ENCODE assay signal across 10 cellular contexts in the genomic region with DNA sequence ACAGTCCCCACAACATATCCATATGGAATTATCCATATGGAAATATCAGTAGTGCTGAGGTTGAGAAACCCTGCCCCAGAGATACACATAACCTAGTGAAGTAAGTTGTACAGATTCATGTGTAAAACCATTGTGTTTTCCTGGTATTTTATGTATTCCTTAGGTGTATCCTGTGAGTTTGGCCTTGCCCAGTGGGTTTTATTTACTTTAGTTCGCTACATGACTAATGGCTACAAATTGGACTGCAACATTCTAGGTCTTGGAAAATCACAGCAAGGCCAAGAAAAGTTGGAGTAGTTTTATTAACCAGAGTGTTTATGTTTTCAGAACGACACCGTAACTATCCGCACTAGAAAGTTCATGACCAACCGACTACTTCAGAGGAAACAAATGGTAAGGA. TPM values are rescaled to one million over a fixed set of nuclear protein-coding genes. Genes with fewer than 3 reads are reported as not detected.
DNase-seq lines count a peak whose midpoint lies in the region; ATAC-seq and TF ChIP-seq lines count a peak whose summit lies in the region.
"Had no signal": no experiment of that assay in that cellular context is flagged by ENCODE, and none has a peak within 500 bp of the region (broad histone marks: within the 10 kb centered on the region; RNA-seq: fewer than 3 reads in every experiment).

No MANE protein-coding gene starts in this region.

- peak overlapping the region; percentile 94 for H3K27ac Mint-ChIP-seq in CD8-positive, alpha-beta T cell
- H3K27ac Mint-ChIP-seq in neural progenitor cell: no peak overlapping the region

- H3K27ac ChIP-seq in CD8-positive, alpha-beta T cell (ENCODE audit: low read depth, low read length): peak overlapping the region; percentile 55
- H3K27ac ChIP-seq in effector memory CD4-positive, alpha-beta T cell (ENCODE audit: insufficient read depth, low read length, poor library complexity, severe bottlenecking): peak overlapping the region; percentile 54
- H3K27ac ChIP-seq in neural progenitor cell: no peak overlapping the region

- TF ChIP-seq CTCF in CD8-positive, alpha-beta T cell (IDR thresholded peaks at IDR 0.05): no peak
- TF ChIP-seq CTCF in neural progenitor cell (IDR thresholded peaks at IDR 0.05): no peak

- H3K27me3 ChIP-seq in CD8-positive, alpha-beta T cell (ENCODE audit: insufficient read depth, low read length): no peaks in the 10 kb centered on the region
- H3K27me3 ChIP-seq in NT2/D1 (ENCODE audit: insufficient read depth, insufficient read length): no peaks in the 10 kb centered on the region
- H3K27me3 ChIP-seq in effector memory CD4-positive, alpha-beta T cell (replicated peaks; ENCODE audit: control insufficient read depth, insufficient read depth, low read length, poor library complexity, severe bottlenecking): no peaks in the 10 kb centered on the region
- no peaks in the 10 kb centered on the region for H3K27me3 ChIP-seq in neural progenitor cell

- no peak overlapping the region for H2AFZ ChIP-seq in neural progenitor cell (replicated peaks)

- peaks cover 62% of the 10 kb centered on the region for H3K36me3 Mint-ChIP-seq in CD8-positive, alpha-beta T cell
- peaks cover 28% of the 10 kb centered on the region for H3K36me3 Mint-ChIP-seq in neural progenitor cell

- no peaks in the 10 kb centered on the region for H3K9me3 Mint-ChIP-seq in CD8-positive, alpha-beta T cell
- H3K9me3 Mint-ChIP-seq in neural progenitor cell: peaks cover 2% of the 10 kb centered on the region

- H3K9ac ChIP-seq in NT2/D1 (ENCODE audit: insufficient read length, low read depth) (peak overlapping the region; percentile 96), neural progenitor cell (peak overlapping the region; percentile 89)

- intact Hi-C loops in CD8-positive, alpha-beta T cell (cut with DNase I, micrococcal nuclease): loop anchor here (2.0 to 10.0 kb wide), 4 partner anchors 937 to 1790 kb away; partner anchors contain the start of genes NUTM2E (in 1 of the 2), PPIF (in 1 of the 2) and ZCCHC24 (in 1 of the 2)

- peak overlapping the region; percentile 99 for H3K4me2 ChIP-seq in neural progenitor cell

- no peak for DNase-seq in CD8-positive, alpha-beta T cell
- DNase-seq in NT2/D1 (ENCODE audit: low read depth, low spot score) (no peak), neural progenitor cell (ENCODE audit: low spot score) (no peak), COLO829 (ENCODE audit: low spot score) (no peak), EL (no peak)
- DNase-seq in effector memory CD4-positive, alpha-beta T cell: no peak
- DNase-seq: activated gamma-delta T cell treated with Interleukin-2 at 50 U/mL for 16 hours, NCI-H146 had no signal

- POLR2A ChIA-PET in CD8-positive, alpha-beta T cell (lab: Charles Lee): no interaction called here

- H3K4me1 ChIP-seq in CD8-positive, alpha-beta T cell (ENCODE audit: insufficient read depth, low read length): peaks cover 48% of the 10 kb centered on the region
- H3K4me1 ChIP-seq in NT2/D1 (ENCODE audit: insufficient read depth, insufficient read length) (peaks cover 10% of the 10 kb centered on the region), neural progenitor cell (peaks cover 44% of the 10 kb centered on the region)
- H3K4me1 ChIP-seq in effector memory CD4-positive, alpha-beta T cell (ENCODE audit: control insufficient read depth, insufficient read depth, low read length, poor library complexity, severe bottlenecking): peaks cover 30% of the 10 kb centered on the region

- ATAC-seq in CD8-positive, alpha-beta T cell: no peak
- no peak for ATAC-seq in GM19328 (IDR thresholded peaks at IDR 0.05; ENCODE audit: unreplicated experiment)
- ATAC-seq in GM21390 (IDR thresholded peaks at IDR 0.05; ENCODE audit: unreplicated experiment): no peak

- peaks cover 62% of the 10 kb centered on the region for H3K4me1 Mint-ChIP-seq in CD8-positive, alpha-beta T cell (ENCODE audit: low read depth)
- peaks cover 34% of the 10 kb centered on the region for H3K4me1 Mint-ChIP-seq in neural progenitor cell

- CTCF ChIA-PET in CD8-positive, alpha-beta T cell (lab: Charles Lee): interaction anchor here (3.0 kb wide), 1 partner anchor 12 kb away, joined by 42 read pairs; no protein-coding TSS in a partner anchor

- H3K9me3 ChIP-seq in CD8-positive, alpha-beta T cell (ENCODE audit: low read length): no peaks in the 10 kb centered on the region
- no peaks in the 10 kb centered on the region for H3K9me3 ChIP-seq in NT2/D1 (ENCODE audit: insufficient read depth, low read length)
- no peaks in the 10 kb centered on the region for H3K9me3 ChIP-seq in effector memory CD4-positive, alpha-beta T cell (ENCODE audit: control insufficient read depth, low read length)
- no peaks in the 10 kb centered on the region for H3K9me3 ChIP-seq in neural progenitor cell (ENCODE audit: low read depth)

- H4K20me1 ChIP-seq in neural progenitor cell (ENCODE audit: low read depth): peaks cover 59% of the 10 kb centered on the region

- no peaks in the 10 kb centered on the region for H3K27me3 Mint-ChIP-seq in CD8-positive, alpha-beta T cell (ENCODE audit: low read depth)
- H3K27me3 Mint-ChIP-seq in neural progenitor cell (ENCODE audit: insufficient read depth, low read depth): no peaks in the 10 kb centered on the region

- peak overlapping the region; percentile 94 for H3K4me3 Mint-ChIP-seq in CD8-positive, alpha-beta T cell
- peak overlapping the region; percentile 97 for H3K4me3 Mint-ChIP-seq in neural progenitor cell

- H3K4me3 ChIP-seq in CD8-positive, alpha-beta T cell (ENCODE audit: low read depth, low read length): peak overlapping the region; percentile 74
- H3K4me3 ChIP-seq in NT2/D1 (ENCODE audit: insufficient read length, low read depth) (peak overlapping the region; percentile 94), neural progenitor cell (peak overlapping the region; percentile 89)
- H3K4me3 ChIP-seq in effector memory CD4-positive, alpha-beta T cell (ENCODE audit: insufficient read depth, low read depth, low read length, poor library complexity, severe bottlenecking): peak overlapping the region; percentile 96

- peaks cover 64% of the 10 kb centered on the region for H3K79me2 ChIP-seq in neural progenitor cell (ENCODE audit: low read depth)

- H3F3A ChIP-seq in neural progenitor cell (ENCODE audit: low read depth): peaks cover 42% of the 10 kb centered on the region

- H3K36me3 ChIP-seq in CD8-positive, alpha-beta T cell (ENCODE audit: insufficient read depth, low read length): peaks cover 44% of the 10 kb centered on the region
- H3K36me3 ChIP-seq in NT2/D1 (ENCODE audit: insufficient read depth, insufficient read length, low read length) (peaks cover 60% of the 10 kb centered on the region), neural progenitor cell (peaks cover 35% of the 10 kb centered on the region)
- peaks cover 49% of the 10 kb centered on the region for H3K36me3 ChIP-seq in effector memory CD4-positive, alpha-beta T cell (ENCODE audit: control insufficient read depth, insufficient read depth, low read length)

RNA-seq across cellular contexts. Expression of gene RPS24, which starts 1.4 kb away (rescaled TPM):
- total RNA-seq in CD8-positive, alpha-beta T cell: 1,000 to 10,000 TPM; 1,832 to 1,931 TPM
- total RNA-seq in neural progenitor cell (ENCODE audit: low replicate concordance): 3,232 and 5,646 TPM in 2 replicates

RNA-seq across cellular contexts. Expression of gene POLR3A, which starts 5.7 kb away (rescaled TPM):
- total RNA-seq in CD8-positive, alpha-beta T cell: 1 to 10 TPM; 5.9 to 7.0 TPM
- total RNA-seq in neural progenitor cell (ENCODE audit: low replicate concordance): 16.0 and 18.0 TPM in 2 replicates
